ENCODE assay signal across 11 cellular contexts in the genomic region with DNA sequence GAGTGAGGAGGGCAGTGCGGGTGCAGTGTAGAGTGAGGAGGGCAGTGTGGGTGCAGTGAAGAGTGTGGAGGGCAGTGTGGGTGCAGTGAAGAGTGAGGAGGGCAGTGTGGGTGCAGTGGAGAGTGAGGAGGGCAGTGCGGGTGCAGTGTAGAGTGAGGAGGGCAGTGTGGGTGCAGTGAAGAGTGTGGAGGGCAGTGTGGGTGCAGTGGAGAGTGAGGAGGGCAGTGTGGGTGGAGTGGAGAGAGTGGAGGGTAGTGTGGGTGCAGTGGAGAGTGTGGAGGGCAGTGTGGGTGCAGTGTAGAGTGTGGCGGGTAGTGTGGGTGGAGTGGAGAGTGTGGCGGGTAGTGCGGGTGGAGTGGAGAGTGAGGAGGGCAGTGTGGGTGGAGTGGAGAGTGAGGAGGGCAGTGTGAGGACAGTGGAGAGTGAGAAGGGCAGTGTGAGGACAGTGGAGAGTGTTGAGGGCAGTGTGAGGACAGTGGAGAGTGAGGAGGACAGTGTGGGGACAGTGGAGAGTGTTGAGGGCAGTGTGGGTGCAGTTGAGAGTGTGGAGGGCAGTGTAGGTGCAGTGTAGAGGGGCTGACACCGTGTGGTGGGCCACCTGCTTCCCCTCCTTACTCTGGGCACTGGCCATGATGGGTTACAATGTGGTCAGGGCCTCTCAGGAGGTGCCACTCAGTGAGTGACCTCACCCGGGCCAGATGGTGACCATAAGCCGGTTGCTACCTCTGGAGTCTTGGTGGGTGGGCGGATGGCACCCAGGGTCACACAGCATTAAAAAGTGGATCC. TPM values are rescaled to one million over a fixed set of nuclear protein-coding genes. Genes with fewer than 3 reads are reported as not detected.
A peak's percentile ranks its signal among the peaks of the same experiment; 100 is the strongest.
DNase-seq lines count a peak whose midpoint lies in the region; ATAC-seq, FAIRE-seq and TF ChIP-seq lines count a peak whose summit lies in the region.
"Had no signal": no experiment of that assay in that cellular context is flagged by ENCODE, and none has a peak within 500 bp of the region (broad histone marks: within the 10 kb centered on the region; RNA-seq: fewer than 3 reads in every experiment).

No MANE protein-coding gene starts in this region.

- H3K27me3 Mint-ChIP-seq in activated T-cell treated with anti-CD3 and anti-CD28 coated beads, Interleukin-2, amount 50 U/mL, for 24 hours, result no peaks in the 10 kb centered on the region
- H3K27me3 Mint-ChIP-seq in T-helper 17 cell, result no peaks in the 10 kb centered on the region
- peaks cover 0 to 3% of the 10 kb centered on the region in 2 donors for H3K27me3 Mint-ChIP-seq in stimulated activated naive B cell treated with anti-CD40 and anti-IgM and Interleukin-4, amounts not matched to agents 10 μg/mL and 1 μg/mL and 100 μg/mL, for 72 hours

- H2AFZ ChIP-seq in H1 (ENCODE audit: low read length), result no peak overlapping the region

- H3K4me3 ChIP-seq in H1 (ENCODE audit: extremely low read depth in 1 of 4, insufficient read depth in 2 of 4, low read depth in 3 of 4, low read length in 4 of 4), result no peak overlapping the region
- H3K4me3 ChIP-seq: thoracic aorta had no signal

- H3K27ac Mint-ChIP-seq in activated T-cell treated with anti-CD3 and anti-CD28 coated beads, Interleukin-2, amount 50 U/mL, for 24 hours, result peak overlapping the region; percentile 81
- peak overlapping the region; percentile 95 for H3K27ac Mint-ChIP-seq in T-helper 17 cell
- peak overlapping the region; percentile 57 for H3K27ac Mint-ChIP-seq in stimulated activated naive B cell treated with anti-CD40 and anti-IgM and Interleukin-4, amounts not matched to agents 10 μg/mL and 1 μg/mL and 100 μg/mL, for 72 hours

- H3K27me3 ChIP-seq in H1 (replicated peaks in 1 of 4; ENCODE audit: control insufficient read depth in 3 of 4, extremely low read depth in 1 of 4, insufficient read depth in 3 of 4, low read length in 3 of 4), result no peaks in the 10 kb centered on the region

- no peak overlapping the region for H3K27ac ChIP-seq in H1 (ENCODE audit: low read depth, low read length)
- H3K27ac ChIP-seq: thoracic aorta had no signal

- no peak overlapping the region for H4K91ac ChIP-seq in H1 (replicated peaks; ENCODE audit: insufficient read length, low read length)

- no peak overlapping the region for H3K56ac ChIP-seq in H1 (replicated peaks; ENCODE audit: insufficient read length, low read depth, low read length)

- H3K9me3 Mint-ChIP-seq in activated T-cell treated with anti-CD3 and anti-CD28 coated beads, Interleukin-2, amount 50 U/mL, for 24 hours, result no peaks in the 10 kb centered on the region
- no peaks in the 10 kb centered on the region for H3K9me3 Mint-ChIP-seq in stimulated activated naive B cell treated with anti-CD40 and anti-IgM and Interleukin-4, amounts not matched to agents 10 μg/mL and 1 μg/mL and 100 μg/mL, for 72 hours

- peak; percentile 31 for DNase-seq in activated T-cell treated with anti-CD3 and anti-CD28 coated beads, Interleukin-2, amount 50 U/mL, for 24 hours
- no peak for DNase-seq in activated T-cell treated with anti-CD3 and anti-CD28 coated beads, Interleukin-2, amount 50 U/mL, for 48 hours
- no peak for DNase-seq in T-helper 17 cell
- no peak for DNase-seq in H1 (ENCODE audit: low read depth in 1 of 2, low spot score in 2 of 2)
- no peak for DNase-seq in stimulated activated naive B cell treated with anti-CD40 and anti-IgM and Interleukin-4, amounts not matched to agents 10 μg/mL and 1 μg/mL and 100 μg/mL, for 72 hours
- no peak for DNase-seq in HuH-7 (ENCODE audit: low spot score)
- DNase-seq in Kasumi-1 (lab: John Stamatoyannopoulos, UW), result no peak
- DNase-seq: activated CD4-positive, alpha-beta T cell treated with anti-CD3 and anti-CD28 coated beads for 4 hours had no signal

- CTCF ChIA-PET in H1 (lab: Charles Lee; ENCODE audit: partially characterized antibody), result interaction anchor here (0.8 to 2.8 kb wide), 3 partner anchors 12 to 15 kb away, joined by 3 to 15 read pairs (median 7); no protein-coding TSS in a partner anchor

- H4K8ac ChIP-seq in H1 (ENCODE audit: extremely low read depth, insufficient read depth, low read length), result no peak overlapping the region

- peaks cover 4% of the 10 kb centered on the region; the same call in 1 of the 2 replicates for H3K23me2 ChIP-seq in H1 (ENCODE audit: low read depth, low read length)

- ATAC-seq in T-helper 17 cell (no peak), GM21723 (IDR thresholded peaks at IDR 0.05; ENCODE audit: unreplicated experiment) (no peak)
- ATAC-seq in stimulated activated naive B cell treated with anti-CD40 and anti-IgM and Interleukin-4, amounts not matched to agents 10 μg/mL and 1 μg/mL and 100 μg/mL, for 72 hours (replicated peaks), result no peak

- H3K4me1 Mint-ChIP-seq in activated T-cell treated with anti-CD3 and anti-CD28 coated beads, Interleukin-2, amount 50 U/mL, for 24 hours (ENCODE audit: low read depth), result peaks cover 94% of the 10 kb centered on the region
- H3K4me1 Mint-ChIP-seq in T-helper 17 cell, result peaks cover 73% of the 10 kb centered on the region
- H3K4me1 Mint-ChIP-seq in stimulated activated naive B cell treated with anti-CD40 and anti-IgM and Interleukin-4, amounts not matched to agents 10 μg/mL and 1 μg/mL and 100 μg/mL, for 72 hours, result peaks cover 64 to 89% of the 10 kb centered on the region in 2 donors

- H3K18ac ChIP-seq in H1 (ENCODE audit: extremely low read depth, low read length), result no peak overlapping the region

- no peak overlapping the region; the same call in 1 of the 2 replicates for H2BK5ac ChIP-seq in H1 (ENCODE audit: low read depth, low read length)

- no peak for FAIRE-seq in H1 (lab: Jason Lieb, UNC)
- FAIRE-seq: frontal cortex had no signal

- H2BK15ac ChIP-seq in H1 (ENCODE audit: low read length), result no peak overlapping the region

- H3K79me1 ChIP-seq in H1 (ENCODE audit: low read depth, low read length), result peaks cover 18% of the 10 kb centered on the region

- H3K4me1 ChIP-seq in H1 (replicated peaks in 1 of 4; ENCODE audit: control insufficient read depth in 3 of 4, insufficient read depth in 4 of 4, low read length in 3 of 4), result peaks cover 0 to 15% (median 7%) of the 10 kb centered on the region in 4 experiments; a peak in 6 of 7 replicates

- TF ChIP-seq RAD21 in H1 (IDR thresholded peaks at IDR 0.05 in 1 of 2, conservative IDR thresholded peaks at IDR 0.05 in 1 of 2; ENCODE audit: low read depth in 2 of 2, low read length in 2 of 2), result no peak

- H3K4me3 Mint-ChIP-seq in activated T-cell treated with anti-CD3 and anti-CD28 coated beads, Interleukin-2, amount 50 U/mL, for 24 hours, result peak overlapping the region; percentile 57
- H3K4me3 Mint-ChIP-seq in T-helper 17 cell, result peak overlapping the region; percentile 86
- H3K4me3 Mint-ChIP-seq in stimulated activated naive B cell treated with anti-CD40 and anti-IgM and Interleukin-4, amounts not matched to agents 10 μg/mL and 1 μg/mL and 100 μg/mL, for 72 hours, result peak overlapping the region in 1 of 2 donors; percentile 56

- no peak for TF ChIP-seq POLR2A in H1 (IDR thresholded peaks at IDR 0.05; ENCODE audit: control extremely low read depth in 1 of 2, low read depth in 2 of 2, low read length in 2 of 2)

- H2BK12ac ChIP-seq in H1 (ENCODE audit: low read depth, low read length), result 0 out of 2 replicates have a peak overlapping the region, but pooled peaks have one; percentile 52

- peaks cover 0 to 87% of the 10 kb centered on the region in 2 experiments; a peak in 3 of 4 replicates for H3K79me2 ChIP-seq in H1 (ENCODE audit: control insufficient read depth in 1 of 2, insufficient read depth in 2 of 2, low read length in 2 of 2)

- no peak overlapping the region for H3K23ac ChIP-seq in H1 (ENCODE audit: insufficient read length)

- no peak overlapping the region for H3K4me2 ChIP-seq in H1 (ENCODE audit: insufficient read depth in 1 of 2, low read depth in 2 of 2, low read length in 2 of 2)

- no peak overlapping the region for H3K14ac ChIP-seq in H1 (ENCODE audit: insufficient read length)

- no peak overlapping the region for H2BK120ac ChIP-seq in H1 (replicated peaks; ENCODE audit: low read depth, low read length)

- no peak overlapping the region for H3K9ac ChIP-seq in H1 (replicated peaks in 1 of 4; ENCODE audit: extremely low read depth in 1 of 4, low read depth in 3 of 4, low read length in 3 of 4)

- no peak for TF ChIP-seq EP300 in H1 (IDR thresholded peaks at IDR 0.05; ENCODE audit: borderline replicate concordance in 1 of 2, low read depth in 2 of 2, low read length in 2 of 2)

- 92 to 100% methylated on average over 1 to 9 of the region's 9 CpGs for WGBS in H1 (ENCODE audit: extremely low coverage in 1 of 2, insufficient coverage in 1 of 2, insufficient read length in 1 of 2, insufficient replicate concordance in 2 of 2, low coverage in 1 of 2, low lambda C conversion rate in 2 of 2, missing lambda C conversion rate in 1 of 2), 2 experiments

- no peak overlapping the region for H3K4ac ChIP-seq in H1 (replicated peaks; ENCODE audit: insufficient read length, low read depth, low read length)

- no peak overlapping the region for H2AK5ac ChIP-seq in H1 (ENCODE audit: low read depth, low read length)

- peaks cover 9 to 15% of the 10 kb centered on the region in 2 experiments for H4K20me1 ChIP-seq in H1 (replicated peaks in 1 of 2; ENCODE audit: control insufficient read depth in 1 of 2, insufficient read depth in 2 of 2, low read length in 2 of 2)

- TF ChIP-seq CTCF in H1 (IDR thresholded peaks at IDR 0.05; ENCODE audit: control extremely low read depth in 1 of 3, insufficient read depth in 1 of 3, low read depth in 1 of 3, low read length in 3 of 3), result no peak

- H4K5ac ChIP-seq in H1 (ENCODE audit: insufficient read length, low read depth, low read length), result no peak overlapping the region

- H3K36me3 ChIP-seq in H1 (ENCODE audit: control insufficient read depth in 2 of 4, insufficient read depth in 4 of 4, low read length in 3 of 4), result no peaks in the 10 kb centered on the region
- H3K36me3 ChIP-seq: thoracic aorta had no signal

- no peak overlapping the region for H2BK20ac ChIP-seq in H1 (ENCODE audit: low read length)

- H3K36me3 Mint-ChIP-seq in activated T-cell treated with anti-CD3 and anti-CD28 coated beads, Interleukin-2, amount 50 U/mL, for 24 hours (ENCODE audit: low read depth), result peaks cover 18% of the 10 kb centered on the region
- no peaks in the 10 kb centered on the region for H3K36me3 Mint-ChIP-seq in T-helper 17 cell (ENCODE audit: low read depth)
- H3K36me3 Mint-ChIP-seq in stimulated activated naive B cell treated with anti-CD40 and anti-IgM and Interleukin-4, amounts not matched to agents 10 μg/mL and 1 μg/mL and 100 μg/mL, for 72 hours, result peaks cover 11 to 36% of the 10 kb centered on the region in 2 donors

- POLR2A ChIA-PET in H1 (lab: Charles Lee; ENCODE audit: partially characterized antibody), result no interaction called here

- H3K9me3 ChIP-seq in T-helper 17 cell (ENCODE audit: control insufficient read depth, low read length, poor library complexity, severe bottlenecking) (no peaks in the 10 kb centered on the region), H1 (ENCODE audit: insufficient read depth in 2 of 2, low read depth in 1 of 2, low read length in 1 of 2) (no peaks in the 10 kb centered on the region)
- H3K9me3 ChIP-seq: thoracic aorta had no signal

RNA-seq across cellular contexts. Expression of a gene that starts 28.5 kb away (rescaled TPM):
- total RNA-seq in T-helper 17 cell, result 100 to 1,000 TPM; 109 to 110 TPM
- 34.3 and 36.4 TPM in 2 replicates for total RNA-seq in H1 (2021; fragmentation: NEBNext Ultra II Directional; extraction: Animal tissue kit (Norgen Biotek cat#: 25700))
- 25.6 and 38.6 TPM in 2 replicates for polyA plus RNA-seq in H1 (2011; rRNA removed)
- polyA plus RNA-seq in H1 (2011; cell fraction: cytosol; rRNA removed), result 32.2 TPM
- polyA plus RNA-seq in H1 (2011; cell fraction: nucleus; rRNA removed), result 100 TPM
- 21.4 to 36.6 TPM (median 30.9 TPM) in 4 replicates for polyA plus RNA-seq in H1 (2012, experiment 1 of 2)
- 5.1 TPM for polyA plus RNA-seq in H1 (2012, experiment 2 of 2)
- 8.9 TPM for polyA plus RNA-seq in H1 (2013, experiment 1 of 2)
- polyA plus RNA-seq in H1 (2013, experiment 2 of 2), result 8.7 TPM
- 112 and 124 TPM in 2 replicates for polyA minus RNA-seq in H1 (2011; rRNA and poly(A)+ RNA removed)
- polyA minus RNA-seq in H1 (2011; cell fraction: cytosol; rRNA and poly(A)+ RNA removed), result 55.2 TPM
- polyA minus RNA-seq in H1 (2011; cell fraction: nucleus; rRNA and poly(A)+ RNA removed), result 97.0 TPM
